Comparison of ENCODE assay signal across 1 cellular context in the genomic region with DNA sequence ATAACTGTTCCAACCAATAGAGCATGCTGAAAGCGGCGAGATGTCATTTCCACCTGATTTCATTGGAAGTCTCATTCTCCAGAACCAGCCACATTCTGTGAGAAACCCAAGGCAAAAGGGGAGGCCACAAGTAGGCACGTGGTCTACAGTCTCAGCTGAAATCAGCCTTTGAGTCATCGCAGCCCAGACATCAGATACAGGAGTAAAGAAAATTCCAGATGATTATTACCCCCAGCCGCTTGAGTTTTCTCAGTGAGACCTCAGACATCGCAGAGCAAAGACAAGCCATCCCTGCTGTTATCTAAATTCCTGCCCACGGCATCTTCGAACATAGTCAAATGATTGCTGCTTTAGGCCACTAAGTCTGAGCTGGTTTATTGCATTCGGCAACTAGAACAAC.
TF ChIP-seq lines count a peak whose summit lies in the region.

No MANE protein-coding gene starts in this region.

TF ChIP-seq in IMR-90, 13 proteins besides CTCF, POLR2A, EP300 and RAD21:
- TF ChIP-seq BHLHE40 (IDR thresholded peaks at IDR 0.05; ENCODE audit: low read depth, low read length), result no peak
- TF ChIP-seq RCOR1 (IDR thresholded peaks at IDR 0.05; ENCODE audit: insufficient replicate concordance, low read length), result no peak
- TF ChIP-seq FOS (IDR thresholded peaks at IDR 0.05; ENCODE audit: low read depth, low read length), result no peak
- TF ChIP-seq, protein P1, sequence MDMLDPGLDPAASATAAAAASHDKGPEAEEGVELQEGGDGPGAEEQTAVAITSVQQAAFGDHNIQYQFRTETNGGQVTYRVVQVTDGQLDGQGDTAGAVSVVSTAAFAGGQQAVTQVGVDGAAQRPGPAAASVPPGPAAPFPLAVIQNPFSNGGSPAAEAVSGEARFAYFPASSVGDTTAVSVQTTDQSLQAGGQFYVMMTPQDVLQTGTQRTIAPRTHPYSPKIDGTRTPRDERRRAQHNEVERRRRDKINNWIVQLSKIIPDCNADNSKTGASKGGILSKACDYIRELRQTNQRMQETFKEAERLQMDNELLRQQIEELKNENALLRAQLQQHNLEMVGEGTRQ (IDR thresholded peaks at IDR 0.05; ENCODE audit: low read depth, low read length), result peak; percentile 91
- no peak for TF ChIP-seq SMC3 (IDR thresholded peaks at IDR 0.05; ENCODE audit: low read depth, low read length)
- no peak for TF ChIP-seq CHD1 (IDR thresholded peaks at IDR 0.05; ENCODE audit: low read depth, low read length)
- TF ChIP-seq RFX5 (IDR thresholded peaks at IDR 0.05; ENCODE audit: low read depth, low read length), result no peak
- TF ChIP-seq MAFK (IDR thresholded peaks at IDR 0.05; ENCODE audit: low read depth, low read length), result no peak
- TF ChIP-seq MAZ (IDR thresholded peaks at IDR 0.05; ENCODE audit: borderline replicate concordance, low read depth, low read length), result no peak
- TF ChIP-seq NFE2L2 (IDR thresholded peaks at IDR 0.05; ENCODE audit: low read depth, low read length), result no peak
- TF ChIP-seq, protein P2, sequence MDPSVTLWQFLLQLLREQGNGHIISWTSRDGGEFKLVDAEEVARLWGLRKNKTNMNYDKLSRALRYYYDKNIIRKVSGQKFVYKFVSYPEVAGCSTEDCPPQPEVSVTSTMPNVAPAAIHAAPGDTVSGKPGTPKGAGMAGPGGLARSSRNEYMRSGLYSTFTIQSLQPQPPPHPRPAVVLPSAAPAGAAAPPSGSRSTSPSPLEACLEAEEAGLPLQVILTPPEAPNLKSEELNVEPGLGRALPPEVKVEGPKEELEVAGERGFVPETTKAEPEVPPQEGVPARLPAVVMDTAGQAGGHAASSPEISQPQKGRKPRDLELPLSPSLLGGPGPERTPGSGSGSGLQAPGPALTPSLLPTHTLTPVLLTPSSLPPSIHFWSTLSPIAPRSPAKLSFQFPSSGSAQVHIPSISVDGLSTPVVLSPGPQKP (IDR thresholded peaks at IDR 0.05; ENCODE audit: borderline replicate concordance, low read depth, low read length), result no peak
- no peak for TF ChIP-seq CEBPB (IDR thresholded peaks at IDR 0.05; ENCODE audit: low read depth, low read length)
- TF ChIP-seq MXI1 (IDR thresholded peaks at IDR 0.05; ENCODE audit: borderline replicate concordance, low read depth, low read length), result peak; percentile 52; the same call in 1 of the 2 replicates
